In the genomic region with DNA sequence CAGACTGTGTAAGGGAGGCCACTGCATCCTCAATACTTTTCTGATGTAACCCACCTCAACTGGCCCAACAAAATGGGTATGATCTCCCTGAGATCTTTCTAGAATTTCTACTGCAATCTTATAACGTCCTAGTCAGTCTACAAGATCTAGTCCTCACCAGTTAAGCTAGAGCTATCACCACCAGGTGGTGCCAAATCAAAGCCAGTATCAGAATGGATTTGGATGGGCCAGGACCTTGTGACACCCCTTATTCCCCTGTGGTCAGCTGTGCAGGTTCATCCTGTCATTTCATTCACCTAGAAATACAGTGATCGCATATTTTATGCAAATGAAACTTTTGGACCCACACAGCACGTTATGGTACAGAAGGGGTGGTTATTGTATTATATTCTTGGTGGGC, we compare ENCODE assay signal across 8 cellular contexts.
DNase-seq lines count a peak whose midpoint lies in the region; ATAC-seq and TF ChIP-seq lines count a peak whose summit lies in the region.

No MANE protein-coding gene starts in this region.

- intact Hi-C loops in upper lobe of right lung (cut with DNase I): no loop called here

- POLR2A ChIA-PET in GM10248 (lab: Yijun Ruan, JAX): no interaction called here

- no peak for TF ChIP-seq POLR2A in NB4 (IDR thresholded peaks at IDR 0.05; ENCODE audit: extremely low read depth, insufficient read length)

- H3K4me3 ChIP-seq in NB4 (ENCODE audit: low read depth, low read length): no peak overlapping the region
- no peak overlapping the region for H3K4me3 ChIP-seq in upper lobe of right lung

- peak; percentile 74 for ATAC-seq in upper lobe of right lung
- ATAC-seq in HG02885 (IDR thresholded peaks at IDR 0.05; ENCODE audit: poor library complexity, unreplicated experiment): no peak

- TF ChIP-seq CTCF in GM10248 (IDR thresholded peaks at IDR 0.05; ENCODE audit: control extremely low read depth, extremely low read depth, low read depth, missing control alignments) (peak; percentile 54), NB4 (IDR thresholded peaks at IDR 0.05; ENCODE audit: low read depth, low read length) (peak; percentile 53), upper lobe of right lung (IDR thresholded peaks at IDR 0.05) (peak; percentile 47)

- DNase-seq in AG20443 (ENCODE audit: low spot score) (peak; percentile 23), GM10248 (ENCODE audit: extremely low spot score) (peak; percentile 38), NB4 (ENCODE audit: low read depth) (peak; percentile 55), islet precursor cell (peak; percentile 71), upper lobe of right lung (no peak), ecto neural progenitor cell (ENCODE audit: low spot score) (no peak)
- peak; percentile 16 for DNase-seq in activated naive CD4-positive, alpha-beta T cell treated with anti-CD3 and anti-CD28 coated beads, Interleukin-2, amount 50 U/mL, for 16 hours

- CTCF ChIA-PET in GM10248 (lab: Yijun Ruan, JAX): interaction anchor here (0.7 to 3.2 kb wide), 10 partner anchors 11 to 187 kb away, joined by 3 to 17 read pairs (median 4); no protein-coding TSS in a partner anchor

- H3K27me3 ChIP-seq in upper lobe of right lung: no peaks in the 10 kb centered on the region

- no peaks in the 10 kb centered on the region for H3K4me1 ChIP-seq in upper lobe of right lung

- H3K9me3 ChIP-seq in upper lobe of right lung: no peaks in the 10 kb centered on the region

- H3K36me3 ChIP-seq in upper lobe of right lung: no peaks in the 10 kb centered on the region

- H3K27ac ChIP-seq in upper lobe of right lung: no peak overlapping the region

Comparison
In these comparisons a context has a peak if more than half of its experiments do, and no peak if none do; other contexts are left out.
1. DNase-seq: peak in AG20443 (single experiment), GM10248 (single experiment), NB4 (single experiment), activated naive CD4-positive, alpha-beta T cell treated with anti-CD3 and anti-CD28 coated beads, Interleukin-2, amount 50 U/mL, for 16 hours (single experiment) and islet precursor cell (single experiment); none in upper lobe of right lung (single experiment) and ecto neural progenitor cell (single experiment).
2. Peak in every context shown above with its lines, with median percentiles within 50 percentile points of each other: CTCF ChIP-seq.